Comparison of ENCODE assay signal across 1 cellular context in genomic region chr19:47644743-47645499, GRCh38.
TF ChIP-seq lines count a peak whose summit lies in the region.

No MANE protein-coding gene starts in this region.

TF ChIP-seq in HEK293, 187 proteins besides CTCF, POLR2A, EP300 and RAD21 (continued from another document):
- TF ChIP-seq ZBTB44 (tag by site-specific recombination; IDR thresholded peaks at IDR 0.05) = no peak
- TF ChIP-seq KLF7 (tag by site-specific recombination; IDR thresholded peaks at IDR 0.05; ENCODE audit: borderline replicate concordance) = no peak
- no peak for TF ChIP-seq REPIN1 (tag by site-specific recombination; IDR thresholded peaks at IDR 0.05; ENCODE audit: low read depth)
- TF ChIP-seq ZNF704 (tag by site-specific recombination; IDR thresholded peaks at IDR 0.05) = no peak
- TF ChIP-seq ZNF529 (tag by site-specific recombination; IDR thresholded peaks at IDR 0.05; ENCODE audit: insufficient replicate concordance) = no peak
- TF ChIP-seq ZBTB8A (tag by site-specific recombination; IDR thresholded peaks at IDR 0.05) = no peak
- no peak for TF ChIP-seq ZNF488 (tag by site-specific recombination; IDR thresholded peaks at IDR 0.05)
- no peak for TF ChIP-seq ZNF175 (tag by site-specific recombination; IDR thresholded peaks at IDR 0.05)
- TF ChIP-seq ZNF768 (tag by site-specific recombination; IDR thresholded peaks at IDR 0.05) = no peak
- no peak for TF ChIP-seq INSM2 (tag by site-specific recombination; IDR thresholded peaks at IDR 0.05)
- no peak for TF ChIP-seq ZNF2 (tag by site-specific recombination; IDR thresholded peaks at IDR 0.05)
- no peak for TF ChIP-seq ZNF350 (tag by site-specific recombination; IDR thresholded peaks at IDR 0.05)
- TF ChIP-seq ZNF354C (tag by site-specific recombination; IDR thresholded peaks at IDR 0.05; ENCODE audit: borderline replicate concordance, low read depth) = no peak
- TF ChIP-seq ZNF501 (tag by site-specific recombination; IDR thresholded peaks at IDR 0.05) = no peak
- TF ChIP-seq ZNF366 (tag by site-specific recombination; conservative IDR thresholded peaks at IDR 0.05) = no peak
- TF ChIP-seq ZNF23 (tag by site-specific recombination; IDR thresholded peaks at IDR 0.05; ENCODE audit: borderline replicate concordance) = no peak
- no peak for TF ChIP-seq ZNF549 (tag by site-specific recombination; IDR thresholded peaks at IDR 0.05)
- no peak for TF ChIP-seq SALL2 (tag by site-specific recombination; IDR thresholded peaks at IDR 0.05; ENCODE audit: borderline replicate concordance)
- no peak for TF ChIP-seq ZNF48 (tag by site-specific recombination; IDR thresholded peaks at IDR 0.05)
- no peak for TF ChIP-seq TCF7L2 (IDR thresholded peaks at IDR 0.05; ENCODE audit: borderline replicate concordance, low read depth, low read length)
- TF ChIP-seq GLIS1 (tag by site-specific recombination; IDR thresholded peaks at IDR 0.05) = peak; percentile 58
- no peak for TF ChIP-seq ZNF138 (tag by site-specific recombination; IDR thresholded peaks at IDR 0.05; ENCODE audit: borderline replicate concordance)
- no peak for TF ChIP-seq ZEB2 (tag by site-specific recombination; IDR thresholded peaks at IDR 0.05)
- no peak for TF ChIP-seq ZBTB7A (tag by site-specific recombination; IDR thresholded peaks at IDR 0.05; ENCODE audit: low read depth)
- no peak for TF ChIP-seq ZNF121 (tag by site-specific recombination; IDR thresholded peaks at IDR 0.05)
- TF ChIP-seq ZNF623 (tag by site-specific recombination; IDR thresholded peaks at IDR 0.05) = no peak
- no peak for TF ChIP-seq ZNF423 (tag by site-specific recombination; IDR thresholded peaks at IDR 0.05)
- no peak for TF ChIP-seq SCRT1 (tag by site-specific recombination; IDR thresholded peaks at IDR 0.05; ENCODE audit: borderline replicate concordance)
- TF ChIP-seq PRDM1 (tag by site-specific recombination; IDR thresholded peaks at IDR 0.05) = peak; percentile 49
